Comparison of ENCODE assay signal across 1 cellular context in the genomic region with DNA sequence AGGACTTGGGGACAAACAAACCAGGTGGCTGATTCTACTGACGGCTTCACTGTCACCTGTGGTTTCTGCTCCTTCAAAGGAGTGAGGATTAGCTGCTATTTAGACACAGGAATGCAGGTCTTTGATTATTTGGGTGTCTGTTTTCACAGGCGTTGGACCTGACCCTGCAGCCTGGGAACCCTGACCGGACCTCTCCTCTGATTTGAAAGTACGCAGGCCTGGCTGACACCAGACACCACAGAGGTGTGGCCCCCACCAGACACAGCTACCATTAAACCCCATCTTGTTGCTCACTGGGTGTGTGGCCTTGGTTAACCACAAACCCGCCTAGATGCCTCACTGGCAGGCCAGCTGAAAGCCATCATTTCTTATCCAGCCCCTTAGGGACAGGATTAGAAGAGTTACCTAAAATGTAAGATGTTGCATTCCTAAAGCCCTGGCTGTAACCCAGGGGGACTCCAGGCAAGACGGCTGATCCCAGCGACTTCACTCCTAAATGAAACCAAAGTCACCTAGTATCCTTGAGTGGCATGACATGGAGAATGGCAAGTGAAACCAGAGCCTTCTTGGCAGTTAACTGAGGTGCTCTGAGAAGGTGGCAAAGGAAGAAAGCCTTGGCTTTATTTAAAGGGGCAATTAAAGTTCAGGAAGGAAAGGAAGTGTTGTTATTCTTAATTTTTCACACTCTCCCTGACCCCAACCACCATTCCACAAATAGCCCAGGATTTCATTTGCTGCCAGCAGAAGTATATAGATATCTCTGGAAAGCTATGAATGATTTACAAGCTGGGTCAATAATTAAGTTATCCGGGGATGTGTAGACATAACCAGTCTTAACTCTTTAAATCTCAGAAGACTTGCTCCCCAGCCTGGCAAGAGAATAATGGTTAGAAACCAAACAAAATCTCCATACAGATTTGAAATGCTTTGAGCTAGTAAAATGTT.
TF ChIP-seq lines count a peak whose summit lies in the region.

No MANE protein-coding gene starts in this region.

TF ChIP-seq in HepG2, 621 proteins besides CTCF, POLR2A, EP300 and RAD21 (continued from another document):
- TF ChIP-seq ZNF512B (CRISPR knock-in tag; IDR thresholded peaks at IDR 0.05; ENCODE audit: borderline replicate concordance) (0 out of 2 replicates have a peak, but pooled peaks have one; percentile 33), ZNF652 (CRISPR knock-in tag; IDR thresholded peaks at IDR 0.05; ENCODE audit: borderline replicate concordance, low read depth) (peak; percentile 95), ZMYM4 (CRISPR knock-in tag; IDR thresholded peaks at IDR 0.05) (peak; percentile 65; the same call in 1 of the 2 replicates), CEBPB (IDR thresholded peaks at IDR 0.05; ENCODE audit: borderline replicate concordance, low read depth, low read length) (no peak), RARA (CRISPR knock-in tag; IDR thresholded peaks at IDR 0.05) (peak; percentile 65; the same call in 1 of the 2 replicates), ZSCAN21 (CRISPR knock-in tag; IDR thresholded peaks at IDR 0.05; ENCODE audit: borderline replicate concordance) (peak; percentile 62; the same call in 1 of the 2 replicates), ZNF644 (CRISPR knock-in tag; IDR thresholded peaks at IDR 0.05; ENCODE audit: low read depth) (peak; percentile 87), ZNF292 (CRISPR knock-in tag; IDR thresholded peaks at IDR 0.05; ENCODE audit: borderline replicate concordance, low read depth) (peak; percentile 54), NFE2 (CRISPR knock-in tag; IDR thresholded peaks at IDR 0.05) (no peak), ZBTB34 (CRISPR knock-in tag; IDR thresholded peaks at IDR 0.05) (peak; percentile 79), NCOA2 (CRISPR knock-in tag; IDR thresholded peaks at IDR 0.05) (peak; percentile 9; the same call in 1 of the 2 replicates)
